Comparison of ENCODE assay signal across 18 cellular contexts in the genomic region with DNA sequence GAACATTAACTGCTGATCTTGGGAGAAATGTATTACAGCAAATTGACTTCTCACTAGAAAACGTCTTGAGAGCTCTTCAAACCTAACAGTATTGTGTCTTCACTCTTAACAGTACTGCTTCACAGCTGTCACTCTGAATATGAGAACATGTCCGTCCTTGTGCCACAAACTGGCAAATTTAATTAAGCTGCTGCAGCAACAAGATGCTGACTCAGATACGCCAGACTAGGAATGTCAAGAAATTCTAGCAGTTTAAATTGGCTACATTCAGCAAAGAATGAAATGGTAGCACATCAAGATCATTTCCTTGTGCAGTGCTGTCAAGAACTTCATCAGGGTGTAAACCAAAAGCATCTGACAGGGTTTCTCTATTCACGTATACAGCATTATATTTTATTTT. TPM values are rescaled to one million over a fixed set of nuclear protein-coding genes. Genes with fewer than 3 reads are reported as not detected.
A peak's percentile ranks its signal among the peaks of the same experiment; 100 is the strongest.
DNase-seq lines count a peak whose midpoint lies in the region; ATAC-seq, FAIRE-seq and TF ChIP-seq lines count a peak whose summit lies in the region.
"Had no signal": no experiment of that assay in that cellular context is flagged by ENCODE, and none has a peak within 500 bp of the region (broad histone marks: within the 10 kb centered on the region; RNA-seq: fewer than 3 reads in every experiment).

No MANE protein-coding gene starts in this region.

- no peak for DNase-seq in DND-41
- peak; percentile 13 for DNase-seq in NCI-H2171 (lab: John Stamatoyannopoulos, UW)
- DNase-seq in K562 (ENCODE audit: extremely low read depth in 1 of 4, low spot score in 3 of 4) = no peak
- DNase-seq in renal cortical epithelial cell (ENCODE audit: low read depth) = peak; percentile 47
- no peak for DNase-seq in Caco-2
- no peak for DNase-seq in WTC11 (ENCODE audit: low spot score)
- DNase-seq in HuH-7 (ENCODE audit: low spot score) = no peak
- DNase-seq: activated B cell treated with CpG ODN at 0.5 μM for 24 hours; activated CD8-positive, alpha-beta T cell treated with anti-CD3 and anti-CD28 coated beads for 36 hours; activated naive CD4-positive, alpha-beta T cell treated with anti-CD3 and anti-CD28 coated beads, Interleukin-2, amount 10 ng/mL, durations not matched to agents 7 days and 5 days; activated T-cell treated with anti-CD3 and anti-CD28 coated beads, Interleukin-2, amount 50 U/mL, for 24 hours; AML-193; Kasumi-1; left ventricle myocardium inferior; NCI-H226; stimulated activated CD4-positive, alpha-beta T cell treated with anti-CD3 and anti-CD28 coated beads, Interleukin-2, amount 100 ng/mL, for 48 hours; T-cell had no signal

- H3K4me3 Mint-ChIP-seq in Caco-2 (ENCODE audit: unreplicated experiment) (no peak overlapping the region), WTC11 (no peak overlapping the region)
- H3K4me3 Mint-ChIP-seq: activated B cell treated with CpG ODN at 0.5 μM for 24 hours; activated CD8-positive, alpha-beta T cell treated with anti-CD3 and anti-CD28 coated beads for 36 hours; activated naive CD4-positive, alpha-beta T cell treated with anti-CD3 and anti-CD28 coated beads, Interleukin-2, amount 10 ng/mL, durations not matched to agents 7 days and 5 days; activated T-cell treated with anti-CD3 and anti-CD28 coated beads, Interleukin-2, amount 50 U/mL, for 24 hours; T-cell had no signal

- FAIRE-seq in K562 (lab: Jason Lieb, UNC) = peak; percentile 71

- no peak overlapping the region for H2AFZ ChIP-seq in DND-41 (ENCODE audit: low read depth, low read length)
- H2AFZ ChIP-seq in K562 (ENCODE audit: low read depth, low read length) = no peak overlapping the region

- intact Hi-C loops in K562 (cut with micrococcal nuclease) = no loop called here
- intact Hi-C loops in Caco-2 (cut with micrococcal nuclease; ENCODE audit: unreplicated experiment) = no loop called here

- CTCF ChIA-PET in K562 (lab: Yijun Ruan, JAX; ENCODE audit: low intra/inter-chr PET ratio) (no interaction called here), Caco-2 (lab: Charles Lee) (no interaction called here), WTC11 (lab: Charles Lee) (interaction anchor here (0.8 to 1.6 kb wide), 2 partner anchors 11 to 49 kb away, joined by 3 to 4 read pairs; no protein-coding TSS in a partner anchor)

- ATAC-seq in DND-41 (ENCODE audit: insufficient read depth, low read depth) = no peak
- ATAC-seq in K562 = no peak
- no peak for ATAC-seq in WTC11
- ATAC-seq: activated CD8-positive, alpha-beta T cell treated with anti-CD3 and anti-CD28 coated beads for 36 hours; T-cell had no signal

- TF ChIP-seq POLR2A in K562 (conservative IDR thresholded peaks at IDR 0.05) = no peak

- H3K9me3 Mint-ChIP-seq in Caco-2 (ENCODE audit: unreplicated experiment) (no peaks in the 10 kb centered on the region), WTC11 (0 out of 2 replicates have a peak, but pooled peaks cover 3% of the 10 kb centered on the region)
- H3K9me3 Mint-ChIP-seq: activated CD8-positive, alpha-beta T cell treated with anti-CD3 and anti-CD28 coated beads for 36 hours; activated naive CD4-positive, alpha-beta T cell treated with anti-CD3 and anti-CD28 coated beads, Interleukin-2, amount 10 ng/mL, durations not matched to agents 7 days and 5 days; activated T-cell treated with anti-CD3 and anti-CD28 coated beads, Interleukin-2, amount 50 U/mL, for 24 hours; T-cell had no signal

- H3K36me3 ChIP-seq in DND-41 (ENCODE audit: insufficient read depth, low read length) = peaks cover 72% of the 10 kb centered on the region
- H3K36me3 ChIP-seq in K562 (ENCODE audit: control insufficient read depth, insufficient read depth, low read length) = peaks cover 80% of the 10 kb centered on the region
- no peaks in the 10 kb centered on the region; the same call in none of the 2 replicates for H3K36me3 ChIP-seq in Caco-2 (ENCODE audit: control insufficient read depth, insufficient read depth, low read length)

- H3K4me3 ChIP-seq in DND-41 (ENCODE audit: low read depth in 1 of 2, low read length in 2 of 2) = no peak overlapping the region
- no peak overlapping the region for H3K4me3 ChIP-seq in K562
- no peak overlapping the region for H3K4me3 ChIP-seq in Caco-2 (ENCODE audit: low read depth, low read length)
- H3K4me3 ChIP-seq: left ventricle myocardium inferior, skin epidermis had no signal

- H3K27ac ChIP-seq in DND-41 (ENCODE audit: low read length) (no peak overlapping the region), K562 (ENCODE audit: extremely low read depth, low read depth, low read length) (no peak overlapping the region)
- H3K27ac ChIP-seq: left ventricle myocardium inferior, skin epidermis had no signal

- no peaks in the 10 kb centered on the region for H3K9me1 ChIP-seq in K562 (ENCODE audit: control insufficient read depth, insufficient read depth, low read length)

- H3K9ac ChIP-seq in DND-41 (ENCODE audit: low read depth, low read length) (no peak overlapping the region), K562 (ENCODE audit: insufficient read depth in 1 of 2, low read depth in 2 of 2, low read length in 2 of 2) (no peak overlapping the region)

- POLR2A ChIA-PET in K562 (lab: Yijun Ruan, JAX) = interaction anchor here (0.5 kb wide), 1 partner anchor 751 kb away, joined by 7 read pairs; no protein-coding TSS in a partner anchor
- POLR2A ChIA-PET in Caco-2 (lab: Charles Lee) = no interaction called here
- POLR2A ChIA-PET in WTC11 (lab: Charles Lee) = no interaction called here

- no peak overlapping the region for H3K27ac Mint-ChIP-seq in Caco-2 (ENCODE audit: unreplicated experiment)
- H3K27ac Mint-ChIP-seq in WTC11 = no peak overlapping the region
- H3K27ac Mint-ChIP-seq: activated B cell treated with CpG ODN at 0.5 μM for 24 hours; activated CD8-positive, alpha-beta T cell treated with anti-CD3 and anti-CD28 coated beads for 36 hours; activated naive CD4-positive, alpha-beta T cell treated with anti-CD3 and anti-CD28 coated beads, Interleukin-2, amount 10 ng/mL, durations not matched to agents 7 days and 5 days; activated T-cell treated with anti-CD3 and anti-CD28 coated beads, Interleukin-2, amount 50 U/mL, for 24 hours; T-cell had no signal

- no peak for TF ChIP-seq EP300 in K562 (IDR thresholded peaks at IDR 0.05; ENCODE audit: low read length)

- H3K9me3 ChIP-seq in DND-41 (ENCODE audit: insufficient read depth, low read length, severe bottlenecking) (no peaks in the 10 kb centered on the region), K562 (replicated peaks; ENCODE audit: control insufficient read depth, insufficient read depth, low read depth, low read length) (no peaks in the 10 kb centered on the region), Caco-2 (no peaks in the 10 kb centered on the region)
- H3K9me3 ChIP-seq: left ventricle myocardium inferior had no signal

- WGBS in K562 (ENCODE audit: insufficient coverage, low coverage, missing lambda C conversion rate) = 84% methylated on average over 4 of the region's 4 CpGs

- H4K20me1 ChIP-seq in DND-41 (ENCODE audit: insufficient read depth, low read length) = peaks cover 4% of the 10 kb centered on the region; the same call in 1 of the 2 replicates
- H4K20me1 ChIP-seq in K562 (replicated peaks; ENCODE audit: control insufficient read depth, insufficient read depth, low read length) = no peaks in the 10 kb centered on the region

- H3K36me3 Mint-ChIP-seq in Caco-2 (ENCODE audit: insufficient read depth, unreplicated experiment) (peaks cover 17% of the 10 kb centered on the region), WTC11 (peaks cover 49% of the 10 kb centered on the region)

- in situ Hi-C loops in K562 (cut with MboI) = no loop called here

- H3K4me1 Mint-ChIP-seq in Caco-2 (ENCODE audit: low read depth, unreplicated experiment) (peaks cover 13% of the 10 kb centered on the region), WTC11 (no peaks in the 10 kb centered on the region)

- BruUV-seq in K562 (replicated peaks; lab: Mats Ljungman, UMichigan) = no TSS peak
- BruUV-seq in Caco-2 (replicated peaks; lab: Mats Ljungman, UMichigan) = no TSS peak

- H3K4me1 ChIP-seq in DND-41 (ENCODE audit: insufficient read depth, low read length) (peaks cover 12% of the 10 kb centered on the region), K562 (replicated peaks in 1 of 2; ENCODE audit: control insufficient read depth in 2 of 2, insufficient read depth in 2 of 2, low read length in 2 of 2) (no peaks in the 10 kb centered on the region; a peak in 1 of 5 replicates), Caco-2 (peaks cover 9% of the 10 kb centered on the region)

- peaks cover 67% of the 10 kb centered on the region for H3K79me2 ChIP-seq in DND-41 (ENCODE audit: insufficient read depth, low read length)
- peaks cover 63% of the 10 kb centered on the region for H3K79me2 ChIP-seq in K562 (ENCODE audit: control insufficient read depth, insufficient read depth, low read length)

- TF ChIP-seq RAD21 in K562 (CRISPR knock-in tag; conservative IDR thresholded peaks at IDR 0.05 in 1 of 2, IDR thresholded peaks at IDR 0.05 in 1 of 2) = no peak

- TF ChIP-seq CTCF in DND-41 (IDR thresholded peaks at IDR 0.05; ENCODE audit: borderline replicate concordance, extremely low read depth, low read length, poor library complexity, severe bottlenecking) (no peak), K562 (IDR thresholded peaks at IDR 0.05 in 2 of 3, conservative IDR thresholded peaks at IDR 0.05 in 1 of 3; ENCODE audit: insufficient read depth in 2 of 3, low read depth in 1 of 3, low read length in 3 of 3) (no peak), Caco-2 (IDR thresholded peaks at IDR 0.05; ENCODE audit: insufficient read depth in 1 of 2, low read depth in 1 of 2, low read length in 1 of 2, severe bottlenecking in 1 of 2, unreplicated experiment in 1 of 2) (no peak), WTC11 (IDR thresholded peaks at IDR 0.05) (no peak)

- H3K27me3 Mint-ChIP-seq in Caco-2 (ENCODE audit: insufficient read depth, unreplicated experiment) (no peaks in the 10 kb centered on the region), WTC11 (ENCODE audit: low read depth) (no peaks in the 10 kb centered on the region)
- H3K27me3 Mint-ChIP-seq: activated B cell treated with CpG ODN at 0.5 μM for 24 hours; activated CD8-positive, alpha-beta T cell treated with anti-CD3 and anti-CD28 coated beads for 36 hours; activated naive CD4-positive, alpha-beta T cell treated with anti-CD3 and anti-CD28 coated beads, Interleukin-2, amount 10 ng/mL, durations not matched to agents 7 days and 5 days; activated T-cell treated with anti-CD3 and anti-CD28 coated beads, Interleukin-2, amount 50 U/mL, for 24 hours; T-cell had no signal

- H3K27me3 ChIP-seq in DND-41 (ENCODE audit: insufficient read depth, low read length, poor library complexity) = no peaks in the 10 kb centered on the region
- no peaks in the 10 kb centered on the region for H3K27me3 ChIP-seq in K562 (ENCODE audit: control insufficient read depth in 2 of 2, insufficient read depth in 2 of 2, low read length in 2 of 2)
- H3K27me3 ChIP-seq in Caco-2 (replicated peaks; ENCODE audit: control insufficient read depth, insufficient read depth, low read length) = no peaks in the 10 kb centered on the region

- H3K4me2 ChIP-seq in DND-41 (ENCODE audit: insufficient read depth, low read length) (peak overlapping the region; percentile 16; the same call in 1 of the 2 replicates), K562 (ENCODE audit: insufficient read depth, low read length) (no peak overlapping the region)

RNA-seq across cellular contexts. Expression of gene ICE2, which starts 7.6 kb away (rescaled TPM):
- total RNA-seq in K562 (2011; cell fraction: chromatin; rRNA removed; ENCODE audit: low replicate concordance) = 69.6 and 202 TPM in 2 replicates
- total RNA-seq in K562 (2011; cell fraction: nucleolus; rRNA removed) = 35.4 and 55.4 TPM in 2 replicates
- 87.3 and 162 TPM in 2 replicates for total RNA-seq in K562 (2011; cell fraction: nucleoplasm; rRNA removed)
- total RNA-seq in K562 (2014; rRNA removed) = 26.6 and 31.0 TPM in 2 replicates
- 58.1 and 67.9 TPM in 2 replicates for total RNA-seq in K562 (2014; rRNA removed; fragmentation: Illumina TruSeq; extraction: Trizol)
- 51.4 and 59.4 TPM in 2 replicates for total RNA-seq in K562 (2015; rRNA removed; fragmentation: Illumina TruSeq; extraction: Trizol)
- 63.7 and 69.7 TPM in 2 replicates for total RNA-seq in K562 (2021)
- polyA plus RNA-seq in K562 (2011; rRNA removed) = 78.9 and 87.9 TPM in 2 replicates
- 32.6 and 41.3 TPM in 2 replicates for polyA plus RNA-seq in K562 (2011; cell fraction: cytosol; rRNA removed)
- 68.8 and 81.9 TPM in 2 replicates for polyA plus RNA-seq in K562 (2011; cell fraction: nucleus; rRNA removed)
- 36.8 and 38.4 TPM in 2 replicates for polyA plus RNA-seq in K562 (2012)
- 58.7 and 62.6 TPM in 2 replicates for polyA plus RNA-seq in K562 (2014; fragmentation: Illumina TruSeq; extraction: Trizol)
- polyA plus RNA-seq in K562 (2014; fragmentation: Nextera tagmentation; extraction: Ambion mirVana) = 10 to 100 TPM; 21.8 to 31.7 TPM
- polyA plus RNA-seq in K562 (2014; rRNA removed) = 37.9 and 42.0 TPM in 2 replicates
- 88.3 and 107 TPM in 2 replicates for polyA minus RNA-seq in K562 (2011; rRNA and poly(A)+ RNA removed)
- polyA minus RNA-seq in K562 (2011; cell fraction: cytosol; rRNA and poly(A)+ RNA removed) = 41.0 and 42.8 TPM in 2 replicates
- polyA minus RNA-seq in K562 (2011; cell fraction: nucleus; rRNA and poly(A)+ RNA removed) = 73.4 and 123 TPM in 2 replicates
- total RNA-seq in renal cortical epithelial cell = 15.5 and 52.8 TPM in 2 replicates
- total RNA-seq in Caco-2 (2022) = 42.3 and 44.5 TPM in 2 replicates
- total RNA-seq in WTC11 (2021) = 76.9 to 84.3 TPM (median 77.5 TPM) in 3 replicates

Comparison
In these comparisons a context has a peak if more than half of its experiments do, and no peak if none do; other contexts are left out.
1. DNase-seq: peak in NCI-H2171 (single experiment) and renal cortical epithelial cell (single experiment); none in DND-41 (single experiment), K562 (0 of 4), Caco-2 (0 of 2), WTC11 (single experiment) and HuH-7 (single experiment).